33 cellular contexts compared by ENCODE assay signal in the genomic region with DNA sequence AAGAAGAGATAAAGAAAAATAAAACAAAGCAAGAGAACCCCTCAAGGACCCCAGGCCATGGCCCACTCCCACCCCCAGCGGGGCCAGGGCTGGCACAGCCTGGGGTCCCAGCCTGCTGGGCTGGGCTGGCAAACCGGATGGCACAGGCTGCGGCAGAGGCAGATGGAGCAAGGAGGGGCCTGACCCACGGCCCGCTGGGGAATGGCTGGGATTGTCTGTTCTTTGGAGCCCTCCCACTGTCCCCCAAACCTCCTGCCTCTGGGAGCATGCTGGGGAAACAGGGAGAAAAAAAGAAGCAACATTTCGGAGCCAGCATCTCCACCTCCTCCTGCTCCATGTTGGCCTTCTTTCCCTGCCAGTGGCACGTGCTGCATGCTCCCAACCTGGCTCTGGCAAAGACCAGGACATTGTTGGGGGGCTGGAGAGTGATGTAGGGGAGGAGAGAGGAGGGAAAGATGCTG. TPM values are rescaled to one million over a fixed set of nuclear protein-coding genes. Genes with fewer than 3 reads are reported as not detected.
"Had no signal": no experiment of that assay in that cellular context is flagged by ENCODE, and none has a peak within 500 bp of the region (broad histone marks: within the 10 kb centered on the region; RNA-seq: fewer than 3 reads in every experiment).

No MANE protein-coding gene starts in this region.

- H3K4me1 ChIP-seq: left lung, pancreas, psoas muscle, right atrium auricular region, spleen, thyroid gland had no signal

- H3K27ac ChIP-seq: hepatocyte, left lung, pancreas, psoas muscle, right atrium auricular region, spleen, thyroid gland had no signal

- H3K79me2 ChIP-seq: hepatocyte had no signal

- H3K4me3 Mint-ChIP-seq: activated naive CD8-positive, alpha-beta T cell treated with anti-CD3 and anti-CD28 coated beads for 36 hours; activated T-cell treated with anti-CD3 and anti-CD28 coated beads, Interleukin-2, amount 50 U/mL, for 24 hours; activated T-helper 17 cell treated with anti-CD3 and anti-CD28 coated beads, Interleukin-2, amount 50 U/mL, for 72 hours; dendritic cell treated with granulocyte-macrophage colony-stimulating factor and Interleukin-4, amounts not matched to agents 40 ng/mL and 50 ng/mL, for 4 days; immature natural killer cell; mesothelial cell of epicardium; naive thymus-derived CD8-positive, alpha-beta T cell had no signal

- H3K27ac Mint-ChIP-seq: activated naive CD8-positive, alpha-beta T cell treated with anti-CD3 and anti-CD28 coated beads for 36 hours; activated T-cell treated with anti-CD3 and anti-CD28 coated beads, Interleukin-2, amount 50 U/mL, for 24 hours; activated T-helper 17 cell treated with anti-CD3 and anti-CD28 coated beads, Interleukin-2, amount 50 U/mL, for 72 hours; dendritic cell treated with granulocyte-macrophage colony-stimulating factor and Interleukin-4, amounts not matched to agents 40 ng/mL and 50 ng/mL, for 4 days; immature natural killer cell; mesothelial cell of epicardium; naive thymus-derived CD8-positive, alpha-beta T cell had no signal

- H3K27me3 ChIP-seq: hepatocyte, pancreas, right atrium auricular region, thyroid gland had no signal

- H3K36me3 Mint-ChIP-seq: activated naive CD8-positive, alpha-beta T cell treated with anti-CD3 and anti-CD28 coated beads for 36 hours; immature natural killer cell; mesothelial cell of epicardium; naive thymus-derived CD8-positive, alpha-beta T cell had no signal

- H3K36me3 ChIP-seq: left lung, pancreas, right atrium auricular region, spleen, thyroid gland had no signal

- H3K9me3 ChIP-seq: left lung, pancreas, psoas muscle, right atrium auricular region, spleen, thyroid gland had no signal

- H3K4me3 ChIP-seq: hepatocyte, left lung, lung, pancreas, psoas muscle, right atrium auricular region, spleen, thyroid gland had no signal

- DNase-seq: activated CD4-positive, alpha-beta T cell treated with anti-CD3 and anti-CD28 coated beads for 1 hour; activated CD4-positive, alpha-beta T cell treated with anti-CD3 and anti-CD28 coated beads, Interleukin-2, amount 50 U/mL, for 4 hours; activated CD8-positive, alpha-beta memory T cell treated with anti-CD3 and anti-CD28 coated beads for 24 hours; activated CD8-positive, alpha-beta memory T cell treated with anti-CD3 and anti-CD28 coated beads, Interleukin-2, amount 50 U/mL, for 4 hours; activated naive CD4-positive, alpha-beta T cell; activated naive CD8-positive, alpha-beta T cell treated with anti-CD3 and anti-CD28 coated beads for 36 hours; activated T-cell treated with anti-CD3 and anti-CD28 coated beads, Interleukin-2, amount 50 U/mL, for 24 hours; effector CD4-positive, alpha-beta T cell; foreskin melanocyte; glutamatergic neuron; immature natural killer cell; kidney glomerular epithelial cell; left lung; naive thymus-derived CD8-positive, alpha-beta T cell; pancreas; psoas muscle; spleen; stimulated activated CD4-positive, alpha-beta T cell treated with anti-CD3 and anti-CD28 coated beads, Interleukin-4, amount 100 ng/mL, for 24 hours; stimulated activated naive CD8-positive, alpha-beta T cell treated with anti-CD3 and anti-CD28 coated beads, Interleukin-15, Interleukin-2, amounts not matched to agents 100 U/mL and 50 U/mL, for 24 hours; T-helper 1 cell; T-helper 9 cell; thyroid gland had no signal

- H3K4me1 Mint-ChIP-seq: activated naive CD8-positive, alpha-beta T cell treated with anti-CD3 and anti-CD28 coated beads for 36 hours; activated T-helper 17 cell treated with anti-CD3 and anti-CD28 coated beads, Interleukin-2, amount 50 U/mL, for 72 hours; immature natural killer cell; naive thymus-derived CD8-positive, alpha-beta T cell had no signal

- ATAC-seq: activated T-helper 17 cell treated with anti-CD3 and anti-CD28 coated beads, Interleukin-2, amount 50 U/mL, for 72 hours; left lung; naive thymus-derived CD8-positive, alpha-beta T cell; pancreas; psoas muscle; stimulated activated naive CD8-positive, alpha-beta T cell treated with anti-CD3 and anti-CD28 coated beads, Interleukin-15, Interleukin-2, amounts not matched to agents 100 U/mL and 50 U/mL, for 24 hours had no signal

- H2AFZ ChIP-seq: hepatocyte had no signal

- H3K4me2 ChIP-seq: hepatocyte had no signal

- H3K9me3 Mint-ChIP-seq: activated naive CD8-positive, alpha-beta T cell treated with anti-CD3 and anti-CD28 coated beads for 36 hours; activated T-cell treated with anti-CD3 and anti-CD28 coated beads, Interleukin-2, amount 50 U/mL, for 24 hours; activated T-helper 17 cell treated with anti-CD3 and anti-CD28 coated beads, Interleukin-2, amount 50 U/mL, for 72 hours; dendritic cell treated with granulocyte-macrophage colony-stimulating factor and Interleukin-4, amounts not matched to agents 40 ng/mL and 50 ng/mL, for 4 days; immature natural killer cell; mesothelial cell of epicardium; naive thymus-derived CD8-positive, alpha-beta T cell had no signal

RNA-seq across cellular contexts. Expression of gene LHX1, which starts 37.1 kb away (rescaled TPM):
- total RNA-seq: bronchial epithelial cell; chondrocyte; hepatocyte; left lung; lung; mesothelial cell of epicardium; naive thymus-derived CD8-positive, alpha-beta T cell; pancreas; psoas muscle; right atrium auricular region; spleen; subcutaneous adipose tissue; thyroid gland had no signal
- polyA plus RNA-seq: esophagus; immature natural killer cell; lung; naive thymus-derived CD8-positive, alpha-beta T cell; psoas muscle; spleen; urinary bladder had no signal
